Comparison of ENCODE assay signal across 20 cellular contexts in genomic region chr12:64585085-64585484, GRCh38.
"Had no signal": no experiment of that assay in that cellular context is flagged by ENCODE, and none has a peak within 500 bp of the region (broad histone marks: within the 10 kb centered on the region; RNA-seq: fewer than 3 reads in every experiment).

No MANE protein-coding gene starts in this region.

- H3K36me3 Mint-ChIP-seq: activated CD4-positive, alpha-beta memory T cell treated with anti-CD3 and anti-CD28 coated beads for 36 hours; activated naive CD4-positive, alpha-beta T cell treated with anti-CD3 and anti-CD28 coated beads, Interleukin-2, amount 10 ng/mL, durations not matched to agents 7 days and 5 days; naive thymus-derived CD8-positive, alpha-beta T cell; type B pancreatic cell had no signal

- H3K9me3 Mint-ChIP-seq: activated CD4-positive, alpha-beta memory T cell treated with anti-CD3 and anti-CD28 coated beads for 36 hours; activated naive CD4-positive, alpha-beta T cell treated with anti-CD3 and anti-CD28 coated beads, Interleukin-2, amount 10 ng/mL, durations not matched to agents 7 days and 5 days; naive thymus-derived CD8-positive, alpha-beta T cell; type B pancreatic cell had no signal

- H3K27ac Mint-ChIP-seq: activated naive CD4-positive, alpha-beta T cell treated with anti-CD3 and anti-CD28 coated beads, Interleukin-2, amount 10 ng/mL, durations not matched to agents 7 days and 5 days; progenitor cell of endocrine pancreas; type B pancreatic cell had no signal

- H3K4me3 Mint-ChIP-seq: activated CD4-positive, alpha-beta memory T cell treated with anti-CD3 and anti-CD28 coated beads for 36 hours; activated naive CD4-positive, alpha-beta T cell treated with anti-CD3 and anti-CD28 coated beads, Interleukin-2, amount 10 ng/mL, durations not matched to agents 7 days and 5 days; type B pancreatic cell had no signal

- H3K4me3 ChIP-seq: body of pancreas, cardiac muscle cell, sigmoid colon, smooth muscle cell, testis had no signal

- H3K4me1 ChIP-seq: sigmoid colon had no signal

- H3K36me3 ChIP-seq: cardiac muscle cell, sigmoid colon had no signal

- H3K27ac ChIP-seq: body of pancreas, cardiac muscle cell, sigmoid colon had no signal

- H3K27me3 Mint-ChIP-seq: activated CD4-positive, alpha-beta memory T cell treated with anti-CD3 and anti-CD28 coated beads for 36 hours; naive thymus-derived CD8-positive, alpha-beta T cell; T-helper 17 cell had no signal

- H3K27me3 ChIP-seq: body of pancreas, cardiac muscle cell, sigmoid colon, testis had no signal

- ATAC-seq: body of pancreas; left lobe of liver; naive thymus-derived CD8-positive, alpha-beta T cell; T-helper 17 cell had no signal

- H3K9me3 ChIP-seq: body of pancreas, sigmoid colon, testis had no signal

- DNase-seq: activated CD4-positive, alpha-beta memory T cell treated with anti-CD3 and anti-CD28 coated beads for 36 hours; activated CD4-positive, alpha-beta T cell treated with anti-CD3 and anti-CD28 coated beads for 48 hours; activated effector memory CD4-positive, alpha-beta T cell treated with anti-CD3 and anti-CD28 coated beads, Interleukin-2, amount 50 U/mL, for 16 hours; activated naive CD4-positive, alpha-beta T cell treated with anti-CD3 and anti-CD28 coated beads, Interleukin-2, amount 10 ng/mL, durations not matched to agents 7 days and 5 days; activated T-cell treated with anti-CD3 and anti-CD28 coated beads, Interleukin-2, amount 50 U/mL, for 48 hours; body of pancreas; foreskin melanocyte; kidney; naive thymus-derived CD8-positive, alpha-beta T cell; retina; sigmoid colon; stimulated activated CD4-positive, alpha-beta T cell treated with anti-CD3 and anti-CD28 coated beads, Interleukin-4, amount 100 ng/mL, for 1 hour; stimulated activated naive CD4-positive, alpha-beta T cell; T-helper 17 cell; testis had no signal

- H3K4me2 ChIP-seq: smooth muscle cell had no signal
